In genomic region chr2:55839182-55839819, GRCh38 we compare ENCODE assay signal across 10 cellular contexts.
DNase-seq lines count a peak whose midpoint lies in the region; ATAC-seq and TF ChIP-seq lines count a peak whose summit lies in the region.
"Had no signal": no experiment of that assay in that cellular context is flagged by ENCODE, and none has a peak within 500 bp of the region (broad histone marks: within the 10 kb centered on the region; RNA-seq: fewer than 3 reads in every experiment).

No MANE protein-coding gene starts in this region.

- H4K20me1 ChIP-seq in smooth muscle cell (ENCODE audit: low read depth): no peaks in the 10 kb centered on the region

- H3K27ac ChIP-seq in cardiac muscle cell (peak overlapping the region; percentile 46), smooth muscle cell (ENCODE audit: low read depth) (no peak overlapping the region)

- no peaks in the 10 kb centered on the region for H3K36me3 ChIP-seq in cardiac muscle cell
- no peaks in the 10 kb centered on the region for H3K36me3 ChIP-seq in smooth muscle cell (ENCODE audit: low read depth)

- ATAC-seq in GM21576 (IDR thresholded peaks at IDR 0.05; ENCODE audit: unreplicated experiment) (no peak), GM18520 (IDR thresholded peaks at IDR 0.05; ENCODE audit: unreplicated experiment) (no peak)

- TF ChIP-seq CTCF in cardiac muscle cell (IDR thresholded peaks at IDR 0.05; ENCODE audit: low read depth, low read length) (no peak), smooth muscle cell (IDR thresholded peaks at IDR 0.05; ENCODE audit: borderline replicate concordance, insufficient read depth, poor library complexity, severe bottlenecking) (no peak)

- H3K9me3 ChIP-seq in cardiac muscle cell (ENCODE audit: low read depth) (no peaks in the 10 kb centered on the region), smooth muscle cell (replicated peaks; ENCODE audit: low read depth) (no peaks in the 10 kb centered on the region)

- no peak overlapping the region for H2AFZ ChIP-seq in smooth muscle cell (ENCODE audit: low read depth)

- H3K4me3 ChIP-seq in cardiac muscle cell (no peak overlapping the region), smooth muscle cell (no peak overlapping the region)

- H3K79me2 ChIP-seq in smooth muscle cell (ENCODE audit: low read depth): no peaks in the 10 kb centered on the region

- no peak overlapping the region for H3K9ac ChIP-seq in smooth muscle cell (ENCODE audit: low read depth)

- peak; percentile 78 for DNase-seq in LHCN-M2 (ENCODE audit: low read depth)
- DNase-seq in NOMO-1 (lab: John Stamatoyannopoulos, UW; ENCODE audit: unreplicated experiment in 2 of 2): peak; percentile 13 to 71
- DNase-seq in cardiac muscle cell (ENCODE audit: low read depth in 1 of 2, low spot score in 1 of 2): peak; percentile 38 to 50
- no peak for DNase-seq in smooth muscle cell (lab: John Stamatoyannopoulos, UW; ENCODE audit: unreplicated experiment)
- DNase-seq in cortex of kidney (lab: John Stamatoyannopoulos, UW): no peak
- DNase-seq in 8988T: no peak
- DNase-seq: aorta, midbrain had no signal

- peak overlapping the region; percentile 49 for H3K4me2 ChIP-seq in smooth muscle cell

- H3F3A ChIP-seq in smooth muscle cell (ENCODE audit: low read depth): peaks cover 6% of the 10 kb centered on the region

- 41% methylated on average over 7 of the region's 7 CpGs for WGBS in smooth muscle cell (ENCODE audit: low lambda C conversion rate)

- H3K27me3 ChIP-seq in cardiac muscle cell: no peaks in the 10 kb centered on the region
- H3K27me3 ChIP-seq in smooth muscle cell (ENCODE audit: low read depth): peaks cover 30% of the 10 kb centered on the region

- H3K4me1 ChIP-seq in cardiac muscle cell (ENCODE audit: low read depth): peaks cover 8% of the 10 kb centered on the region
- H3K4me1 ChIP-seq in smooth muscle cell (ENCODE audit: low read depth): no peaks in the 10 kb centered on the region

Comparison
In these comparisons a context has a peak if more than half of its experiments do, and no peak if none do; other contexts are left out.
1. DNase-seq: peak in LHCN-M2 (single experiment), NOMO-1 (2 of 2) and cardiac muscle cell (2 of 2); none in smooth muscle cell (single experiment), cortex of kidney (single experiment) and 8988T (single experiment).